ENCODE assay signal across 8 cellular contexts in genomic region chr1:167715653-167716302, GRCh38. TPM values are rescaled to one million over a fixed set of nuclear protein-coding genes. Genes with fewer than 3 reads are reported as not detected.
DNase-seq lines count a peak whose midpoint lies in the region; ATAC-seq and TF ChIP-seq lines count a peak whose summit lies in the region.

No MANE protein-coding gene starts in this region.

- H3K36me3 ChIP-seq in KOPT-K1 (ENCODE audit: insufficient read depth, low read length) (no peaks in the 10 kb centered on the region), muscle layer of duodenum (ENCODE audit: control insufficient read depth in 1 of 2, insufficient read depth in 2 of 2, low read length in 2 of 2) (no peaks in the 10 kb centered on the region)

- peak overlapping the region; percentile 88 for H3K27ac Mint-ChIP-seq in chondrocyte (ENCODE audit: unreplicated experiment)

- no peaks in the 10 kb centered on the region for H3K27me3 ChIP-seq in muscle layer of duodenum (ENCODE audit: low read depth, low read length)

- peaks cover 12% of the 10 kb centered on the region for H3K4me1 Mint-ChIP-seq in chondrocyte (ENCODE audit: low read depth)

- H3K36me3 Mint-ChIP-seq in chondrocyte (ENCODE audit: low read depth), result no peaks in the 10 kb centered on the region

- intact Hi-C loops in left colon (cut with DNase I, micrococcal nuclease), result loop anchor here in 1 of 2 donors (10.0 kb wide), 1 partner anchor 219 kb away; the partner anchor contains the start of genes DCAF6 and MPC2

- no peaks in the 10 kb centered on the region for H3K9me3 ChIP-seq in KOPT-K1 (ENCODE audit: insufficient read depth, low read length, poor library complexity, severe bottlenecking)
- no peaks in the 10 kb centered on the region for H3K9me3 ChIP-seq in muscle layer of duodenum (ENCODE audit: control insufficient read depth in 1 of 2, low read length in 2 of 2)

- H3K9me3 Mint-ChIP-seq in chondrocyte (ENCODE audit: low read depth), result no peaks in the 10 kb centered on the region

- no peaks in the 10 kb centered on the region for H3K27me3 Mint-ChIP-seq in chondrocyte (ENCODE audit: low read depth)

- ATAC-seq in left colon, result no peak

- peak overlapping the region; percentile 80 to 85 for H3K4me3 ChIP-seq in muscle layer of duodenum (ENCODE audit: low read depth in 1 of 2, low read length in 2 of 2)

- peak; percentile 69 for TF ChIP-seq CTCF in chondrocyte (IDR thresholded peaks at IDR 0.05)

- H3K27ac ChIP-seq in KOPT-K1 (ENCODE audit: low read depth, low read length, poor library complexity, severe bottlenecking) (peak overlapping the region; percentile 90), muscle layer of duodenum (ENCODE audit: low read length) (peak overlapping the region; percentile 65)

- peaks cover 2 to 8% of the 10 kb centered on the region in 2 donors for H3K4me1 ChIP-seq in muscle layer of duodenum (ENCODE audit: control insufficient read depth in 1 of 2, insufficient read depth in 2 of 2, low read length in 2 of 2)

- DNase-seq in NCI-H2171 treated with DMSO at 0.1 percent for 48 hours (lab: John Stamatoyannopoulos, UW), result peak; percentile 71
- no peak for DNase-seq in NCI-H2171 (lab: John Stamatoyannopoulos, UW)
- no peak for DNase-seq in chondrocyte (ENCODE audit: low spot score)
- no peak for DNase-seq in left colon
- DNase-seq in NCI-H2081 (lab: John Stamatoyannopoulos, UW), result no peak
- DNase-seq in NCI-H146 treated with DMSO at 0.1 percent for 48 hours (lab: John Stamatoyannopoulos, UW; ENCODE audit: unreplicated experiment), result no peak

- peak overlapping the region; percentile 85 for H3K4me3 Mint-ChIP-seq in chondrocyte (ENCODE audit: unreplicated experiment)

RNA-seq across cellular contexts. Expression of gene MPZL1, which starts 6.0 kb away (rescaled TPM):
- total RNA-seq in chondrocyte, result 195 to 215 TPM (median 198 TPM) in 3 replicates
- 100 to 1,000 TPM; 117 to 118 TPM for total RNA-seq in left colon
